35 cellular contexts compared by ENCODE assay signal in genomic region chr3:138245026-138245425, GRCh38.
"Had no signal": no experiment of that assay in that cellular context is flagged by ENCODE, and none has a peak within 500 bp of the region (broad histone marks: within the 10 kb centered on the region; RNA-seq: fewer than 3 reads in every experiment).

No MANE protein-coding gene starts in this region.

- H3K4me1 ChIP-seq: ascending aorta, colonic mucosa had no signal

- H3K4me1 Mint-ChIP-seq: activated B cell treated with CpG ODN at 0.5 μM for 24 hours; activated CD4-positive, alpha-beta T cell treated with anti-CD3 and anti-CD28 coated beads, Interleukin-2, amount 10 ng/mL, durations not matched to agents 7 days and 5 days; activated naive CD8-positive, alpha-beta T cell treated with anti-CD3 and anti-CD28 coated beads, Interleukin-2, amount 50 U/mL, for 24 hours; brain had no signal

- H3K27me3 Mint-ChIP-seq: activated B cell treated with CpG ODN at 0.5 μM for 24 hours; activated CD4-positive, alpha-beta memory T cell treated with anti-CD3 and anti-CD28 coated beads for 36 hours; activated CD4-positive, alpha-beta T cell treated with anti-CD3 and anti-CD28 coated beads, Interleukin-2, amount 10 ng/mL, durations not matched to agents 7 days and 5 days; activated naive CD8-positive, alpha-beta T cell; activated naive CD8-positive, alpha-beta T cell treated with anti-CD3 and anti-CD28 coated beads, Interleukin-2, amount 10 ng/mL, durations not matched to agents 7 days and 5 days; activated naive CD8-positive, alpha-beta T cell treated with anti-CD3 and anti-CD28 coated beads, Interleukin-2, amount 50 U/mL, for 24 hours; brain; central memory CD8-positive, alpha-beta T cell had no signal

- H3K4me3 Mint-ChIP-seq: activated B cell treated with CpG ODN at 0.5 μM for 24 hours; activated CD4-positive, alpha-beta memory T cell treated with anti-CD3 and anti-CD28 coated beads for 36 hours; activated CD4-positive, alpha-beta T cell treated with anti-CD3 and anti-CD28 coated beads, Interleukin-2, amount 10 ng/mL, durations not matched to agents 7 days and 5 days; activated naive CD4-positive, alpha-beta T cell treated with anti-CD3 and anti-CD28 coated beads for 36 hours; activated naive CD8-positive, alpha-beta T cell; activated naive CD8-positive, alpha-beta T cell treated with anti-CD3 and anti-CD28 coated beads, Interleukin-2, amount 10 ng/mL, durations not matched to agents 7 days and 5 days; activated naive CD8-positive, alpha-beta T cell treated with anti-CD3 and anti-CD28 coated beads, Interleukin-2, amount 50 U/mL, for 24 hours; activated T-cell treated with anti-CD3 and anti-CD28 coated beads, Interleukin-2, amount 50 U/mL, for 4 hours; activated T-cell treated with anti-CD3 and anti-CD28 coated beads, Interleukin-2, amount 50 U/mL, for 72 hours; activated T-helper 1 cell treated with anti-CD3 and anti-CD28 coated beads, Interleukin-12 subunit alpha, Interleukin-12 subunit beta, Interleukin-2, Interleukin-4 antibody, amounts not matched to agents 30 ng/mL and 10 ng/mL and 1 ng/mL, durations not matched to agents 14 hours and 24 hours and 36 hours; brain; central memory CD8-positive, alpha-beta T cell; T-helper 1 cell treated with Interleukin-12 subunit alpha and Interleukin-12 subunit beta and Interleukin-4 antibody, amounts not matched to agents 30 μg/mL and 1 μg/mL, for 36 hours; T-helper 2 cell treated with Interferon-gamma antibody and Interleukin-4, amounts not matched to agents 5 μg/mL and 100 μg/mL, for 36 hours had no signal

- DNase-seq: activated B cell treated with CpG ODN at 0.5 μM for 24 hours; activated CD4-positive, alpha-beta memory T cell treated with anti-CD3 and anti-CD28 coated beads for 36 hours; activated CD4-positive, alpha-beta T cell treated with anti-CD3 and anti-CD28 coated beads for 48 hours; activated CD4-positive, alpha-beta T cell treated with anti-CD3 and anti-CD28 coated beads, Interleukin-2, amount 10 ng/mL, durations not matched to agents 7 days and 5 days; activated CD4-positive, alpha-beta T cell treated with anti-CD3 and anti-CD28 coated beads, Interleukin-2, amount 50 U/mL, for 4 hours; activated CD4-positive, CD25-positive, alpha-beta regulatory T cell treated with anti-CD3 and anti-CD28 coated beads, Interleukin-2, amount 50 U/mL, for 72 hours; activated effector memory CD4-positive, alpha-beta T cell treated with Interleukin-2 at 50 U/mL for 16 hours; activated gamma-delta T cell; activated naive CD4-positive, alpha-beta T cell treated with anti-CD3 and anti-CD28 coated beads for 36 hours; activated naive CD4-positive, alpha-beta T cell treated with anti-CD3 and anti-CD28 coated beads, Interleukin-2, amount 50 U/mL, for 16 hours; activated naive CD8-positive, alpha-beta T cell treated with anti-CD3 and anti-CD28 coated beads, Interleukin-2, amount 10 ng/mL, durations not matched to agents 7 days and 5 days; activated naive CD8-positive, alpha-beta T cell treated with anti-CD3 and anti-CD28 coated beads, Interleukin-2, amount 50 U/mL, for 24 hours; activated T-cell treated with anti-CD3 and anti-CD28 coated beads for 4 hours; activated T-cell treated with anti-CD3 and anti-CD28 coated beads, Interleukin-2, amount 50 U/mL, for 1 hour; activated T-cell treated with anti-CD3 and anti-CD28 coated beads, Interleukin-2, amount 50 U/mL, for 4 hours; activated T-cell treated with anti-CD3 and anti-CD28 coated beads, Interleukin-2, amount 50 U/mL, for 72 hours; amygdala; anterior cingulate cortex; caudate nucleus; cerebellar nuclear complex; colonic mucosa; SW 1271; T-helper 1 cell; T-helper 2 cell; T-helper 9 cell had no signal

- H3K27me3 ChIP-seq: ascending aorta, cardiac muscle cell, colonic mucosa had no signal

- H3K27ac Mint-ChIP-seq: activated B cell treated with CpG ODN at 0.5 μM for 24 hours; activated CD4-positive, alpha-beta memory T cell treated with anti-CD3 and anti-CD28 coated beads for 36 hours; activated CD4-positive, alpha-beta T cell treated with anti-CD3 and anti-CD28 coated beads, Interleukin-2, amount 10 ng/mL, durations not matched to agents 7 days and 5 days; activated naive CD4-positive, alpha-beta T cell treated with anti-CD3 and anti-CD28 coated beads for 36 hours; activated naive CD8-positive, alpha-beta T cell; activated naive CD8-positive, alpha-beta T cell treated with anti-CD3 and anti-CD28 coated beads, Interleukin-2, amount 10 ng/mL, durations not matched to agents 7 days and 5 days; activated naive CD8-positive, alpha-beta T cell treated with anti-CD3 and anti-CD28 coated beads, Interleukin-2, amount 50 U/mL, for 24 hours; activated T-cell treated with anti-CD3 and anti-CD28 coated beads, Interleukin-2, amount 50 U/mL, for 72 hours; activated T-helper 1 cell treated with anti-CD3 and anti-CD28 coated beads, Interleukin-12 subunit alpha, Interleukin-12 subunit beta, Interleukin-2, Interleukin-4 antibody, amounts not matched to agents 30 ng/mL and 10 ng/mL and 1 ng/mL, durations not matched to agents 14 hours and 24 hours and 36 hours; activated T-helper 2 cell treated with anti-CD3 and anti-CD28 coated beads, Interferon-gamma antibody, Interleukin-2, Interleukin-4, amounts not matched to agents 10 μg/mL and 5 μg/mL and 100 μg/mL, durations not matched to agents 14 hours and 24 hours and 36 hours; brain; T-helper 1 cell treated with Interleukin-12 subunit alpha and Interleukin-12 subunit beta and Interleukin-4 antibody, amounts not matched to agents 30 μg/mL and 1 μg/mL, for 36 hours; T-helper 2 cell treated with Interferon-gamma antibody and Interleukin-4, amounts not matched to agents 5 μg/mL and 100 μg/mL, for 36 hours had no signal

- H3K9me3 Mint-ChIP-seq: activated B cell treated with CpG ODN at 0.5 μM for 24 hours; activated CD4-positive, alpha-beta memory T cell treated with anti-CD3 and anti-CD28 coated beads for 36 hours; activated CD4-positive, alpha-beta T cell treated with anti-CD3 and anti-CD28 coated beads, Interleukin-2, amount 10 ng/mL, durations not matched to agents 7 days and 5 days; activated naive CD4-positive, alpha-beta T cell treated with anti-CD3 and anti-CD28 coated beads for 36 hours; activated T-cell treated with anti-CD3 and anti-CD28 coated beads, Interleukin-2, amount 50 U/mL, for 4 hours; activated T-cell treated with anti-CD3 and anti-CD28 coated beads, Interleukin-2, amount 50 U/mL, for 72 hours; activated T-helper 1 cell treated with anti-CD3 and anti-CD28 coated beads, Interleukin-12 subunit alpha, Interleukin-12 subunit beta, Interleukin-2, Interleukin-4 antibody, amounts not matched to agents 30 ng/mL and 10 ng/mL and 1 ng/mL, durations not matched to agents 14 hours and 24 hours and 36 hours; central memory CD8-positive, alpha-beta T cell; T-helper 1 cell treated with Interleukin-12 subunit alpha and Interleukin-12 subunit beta and Interleukin-4 antibody, amounts not matched to agents 30 μg/mL and 1 μg/mL, for 36 hours; T-helper 2 cell treated with Interferon-gamma antibody and Interleukin-4, amounts not matched to agents 5 μg/mL and 100 μg/mL, for 36 hours had no signal

- ATAC-seq: activated naive CD8-positive, alpha-beta T cell treated with anti-CD3 and anti-CD28 coated beads, Interleukin-2, amount 50 U/mL, for 24 hours; activated T-cell treated with anti-CD3 and anti-CD28 coated beads, Interleukin-2, amount 50 U/mL, for 4 hours; activated T-cell treated with anti-CD3 and anti-CD28 coated beads, Interleukin-2, amount 50 U/mL, for 72 hours had no signal

- H3K9me3 ChIP-seq: ascending aorta, colonic mucosa had no signal

- H3K36me3 ChIP-seq: colonic mucosa had no signal

- H3K27ac ChIP-seq: ascending aorta, cardiac muscle cell, colonic mucosa, VCaP had no signal

- H3K4me3 ChIP-seq: ascending aorta, cardiac muscle cell, colonic mucosa had no signal
